In genomic region chr10:92011560-92012214, GRCh38 we compare ENCODE assay signal across 12 cellular contexts.
A peak's percentile ranks its signal among the peaks of the same experiment; 100 is the strongest.
DNase-seq lines count a peak whose midpoint lies in the region; ATAC-seq and TF ChIP-seq lines count a peak whose summit lies in the region.
"Had no signal": no experiment of that assay in that cellular context is flagged by ENCODE, and none has a peak within 500 bp of the region (broad histone marks: within the 10 kb centered on the region; RNA-seq: fewer than 3 reads in every experiment).

No MANE protein-coding gene starts in this region.

- no peak overlapping the region for H3K9ac ChIP-seq in SK-N-SH
- H3K9ac ChIP-seq: BLaER1 had no signal

- CTCF ChIA-PET in SK-N-SH (lab: Yijun Ruan, JAX): no interaction called here

- POLR2A ChIA-PET in SK-N-SH (lab: Yijun Ruan, JAX): no interaction called here

- ATAC-seq in activated naive CD4-positive, alpha-beta T cell treated with anti-CD3 and anti-CD28 coated beads, Interleukin-2, amount 50 U/mL, for 72 hours: peak; percentile 87 to 98
- ATAC-seq in HG03280 (IDR thresholded peaks at IDR 0.05; ENCODE audit: unreplicated experiment): no peak
- no peak for ATAC-seq in left colon
- ATAC-seq: GM12878 had no signal

- H4K20me1 ChIP-seq in SK-N-SH (ENCODE audit: insufficient read depth): no peaks in the 10 kb centered on the region
- H4K20me1 ChIP-seq: BLaER1 had no signal

- H3K27ac Mint-ChIP-seq in activated naive CD4-positive, alpha-beta T cell treated with anti-CD3 and anti-CD28 coated beads, Interleukin-2, amount 50 U/mL, for 72 hours: no peak overlapping the region

- no peaks in the 10 kb centered on the region for H3K9me3 ChIP-seq in SK-N-SH
- H3K9me3 ChIP-seq: adrenal gland, BLaER1 had no signal

- no peak for TF ChIP-seq RAD21 in SK-N-SH (IDR thresholded peaks at IDR 0.05; ENCODE audit: low read length)

- H3K9me2 ChIP-seq in SK-N-SH: no peaks in the 10 kb centered on the region

- peaks cover 5 to 30% of the 10 kb centered on the region in 2 donors for H3K36me3 Mint-ChIP-seq in activated naive CD4-positive, alpha-beta T cell treated with anti-CD3 and anti-CD28 coated beads, Interleukin-2, amount 50 U/mL, for 72 hours

- H3K9me3 Mint-ChIP-seq in activated naive CD4-positive, alpha-beta T cell treated with anti-CD3 and anti-CD28 coated beads, Interleukin-2, amount 50 U/mL, for 72 hours: no peaks in the 10 kb centered on the region

- H3F3A ChIP-seq in SK-N-SH (replicated peaks; ENCODE audit: insufficient read depth): peaks cover 12% of the 10 kb centered on the region

- H3K79me2 ChIP-seq in SK-N-SH (ENCODE audit: insufficient read depth): no peaks in the 10 kb centered on the region

- TF ChIP-seq CTCF in SK-N-SH (IDR thresholded peaks at IDR 0.05) (no peak), fibroblast of pulmonary artery (IDR thresholded peaks at IDR 0.05; ENCODE audit: low read length, missing control alignments) (no peak)

- no peak overlapping the region for H2AFZ ChIP-seq in SK-N-SH (ENCODE audit: low read depth)

- H3K4me3 ChIP-seq in SK-N-SH (ENCODE audit: low read depth in 2 of 2, low read length in 1 of 2) (no peak overlapping the region), fibroblast of pulmonary artery (replicated peaks; ENCODE audit: low read depth, low read length) (no peak overlapping the region)
- H3K4me3 ChIP-seq: adrenal gland, BLaER1, GM12878 had no signal

- 53% methylated on average over 2 of the region's 2 CpGs for WGBS in SK-N-SH (ENCODE audit: low lambda C conversion rate)

- no peak for DNase-seq in activated naive CD4-positive, alpha-beta T cell treated with anti-CD3 and anti-CD28 coated beads, Interleukin-2, amount 50 U/mL, for 72 hours (ENCODE audit: low spot score in 2 of 2)
- DNase-seq in activated naive CD4-positive, alpha-beta T cell treated with Interleukin-2 at 50 U/mL for 16 hours: no peak
- DNase-seq in SK-N-SH: no peak
- DNase-seq in fibroblast of pulmonary artery (ENCODE audit: low read depth): peak; percentile 69
- peak; percentile 9 for DNase-seq in stromal cell of bone marrow (ENCODE audit: low read depth)
- no peak for DNase-seq in left colon
- DNase-seq in SK-N-DZ (ENCODE audit: low spot score): no peak
- DNase-seq: adrenal gland, NCI-H524 treated with DMSO at 0.1 percent for 48 hours had no signal

- peaks cover 42 to 48% of the 10 kb centered on the region in 2 experiments for H3K36me3 ChIP-seq in SK-N-SH (replicated peaks in 1 of 2; ENCODE audit: control insufficient read depth in 1 of 2, insufficient read depth in 2 of 2, low read length in 1 of 2)

- no peak for TF ChIP-seq EP300 in SK-N-SH (IDR thresholded peaks at IDR 0.05; ENCODE audit: borderline replicate concordance in 1 of 2, low read depth in 1 of 2, low read length in 1 of 2)

- no peak overlapping the region for H3K4me2 ChIP-seq in SK-N-SH
- H3K4me2 ChIP-seq: BLaER1 had no signal

- no peaks in the 10 kb centered on the region for H3K27me3 ChIP-seq in SK-N-SH (ENCODE audit: insufficient read depth)
- H3K27me3 ChIP-seq: adrenal gland, BLaER1 had no signal

- H3K27ac ChIP-seq in SK-N-SH (ENCODE audit: low read depth in 2 of 2, low read length in 1 of 2): peak overlapping the region in 1 of 2 experiments; percentile 16; a peak in 2 of 4 replicates
- H3K27ac ChIP-seq: adrenal gland, BLaER1 had no signal

- intact Hi-C loops in left colon (cut with DNase I, micrococcal nuclease): no loop called here

- H3K4me1 ChIP-seq in SK-N-SH (ENCODE audit: control insufficient read depth in 1 of 2, insufficient read depth in 2 of 2, low read depth in 1 of 2, low read length in 1 of 2): no peaks in the 10 kb centered on the region
- H3K4me1 ChIP-seq: adrenal gland had no signal

TF ChIP-seq in SK-N-SH, 30 proteins besides CTCF, POLR2A, EP300 and RAD21:
- TF ChIP-seq TCF12 (IDR thresholded peaks at IDR 0.05) (peak; percentile 8; the same call in 1 of the 2 replicates), GABPA (IDR thresholded peaks at IDR 0.05; ENCODE audit: low read depth) (no peak), NRF1 (IDR thresholded peaks at IDR 0.05; ENCODE audit: low read depth, low read length) (no peak), NFIC (IDR thresholded peaks at IDR 0.05; ENCODE audit: borderline replicate concordance) (no peak), MAX (IDR thresholded peaks at IDR 0.05; ENCODE audit: low read depth) (peak; percentile 41; the same call in 1 of the 2 replicates), JUND (IDR thresholded peaks at IDR 0.05) (peak; percentile 83), FOSL2 (IDR thresholded peaks at IDR 0.05; ENCODE audit: borderline replicate concordance, low read depth) (peak; percentile 93), USF1 (IDR thresholded peaks at IDR 0.05; ENCODE audit: borderline replicate concordance, low read depth) (no peak), TAF1 (IDR thresholded peaks at IDR 0.05; ENCODE audit: borderline replicate concordance, low read depth, low read length) (no peak), CHD2 (IDR thresholded peaks at IDR 0.05; ENCODE audit: low read length, partially characterized antibody) (no peak), RXRA (IDR thresholded peaks at IDR 0.05; ENCODE audit: borderline replicate concordance, low read depth) (no peak), RFX5 (IDR thresholded peaks at IDR 0.05; ENCODE audit: low read length) (no peak), YY1 (IDR thresholded peaks at IDR 0.05; ENCODE audit: low read depth) (no peak), MXI1 (IDR thresholded peaks at IDR 0.05; ENCODE audit: low read depth, low read length) (no peak), SMC3 (IDR thresholded peaks at IDR 0.05; ENCODE audit: low read depth, low read length) (no peak), EZH2phosphoT487 (IDR thresholded peaks at IDR 0.05; ENCODE audit: borderline replicate concordance, low read depth) (no peak), FOXM1 (IDR thresholded peaks at IDR 0.05; ENCODE audit: low read depth) (no peak), POLR2AphosphoS5 (IDR thresholded peaks at IDR 0.05; ENCODE audit: low read depth, low read length) (no peak), ELF1 (IDR thresholded peaks at IDR 0.05) (no peak), ZBTB33 (IDR thresholded peaks at IDR 0.05; ENCODE audit: borderline replicate concordance, low read depth) (no peak)
- TF ChIP-seq, protein P1, sequence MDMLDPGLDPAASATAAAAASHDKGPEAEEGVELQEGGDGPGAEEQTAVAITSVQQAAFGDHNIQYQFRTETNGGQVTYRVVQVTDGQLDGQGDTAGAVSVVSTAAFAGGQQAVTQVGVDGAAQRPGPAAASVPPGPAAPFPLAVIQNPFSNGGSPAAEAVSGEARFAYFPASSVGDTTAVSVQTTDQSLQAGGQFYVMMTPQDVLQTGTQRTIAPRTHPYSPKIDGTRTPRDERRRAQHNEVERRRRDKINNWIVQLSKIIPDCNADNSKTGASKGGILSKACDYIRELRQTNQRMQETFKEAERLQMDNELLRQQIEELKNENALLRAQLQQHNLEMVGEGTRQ (IDR thresholded peaks at IDR 0.05; ENCODE audit: borderline replicate concordance, low read depth, low read length): no peak
- TF ChIP-seq, protein P2, sequence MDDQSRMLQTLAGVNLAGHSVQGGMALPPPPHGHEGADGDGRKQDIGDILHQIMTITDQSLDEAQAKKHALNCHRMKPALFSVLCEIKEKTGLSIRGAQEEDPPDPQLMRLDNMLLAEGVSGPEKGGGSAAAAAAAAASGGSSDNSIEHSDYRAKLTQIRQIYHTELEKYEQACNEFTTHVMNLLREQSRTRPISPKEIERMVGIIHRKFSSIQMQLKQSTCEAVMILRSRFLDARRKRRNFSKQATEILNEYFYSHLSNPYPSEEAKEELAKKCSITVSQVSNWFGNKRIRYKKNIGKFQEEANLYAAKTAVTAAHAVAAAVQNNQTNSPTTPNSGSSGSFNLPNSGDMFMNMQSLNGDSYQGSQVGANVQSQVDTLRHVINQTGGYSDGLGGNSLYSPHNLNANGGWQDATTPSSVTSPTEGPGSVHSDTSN (IDR thresholded peaks at IDR 0.05): no peak; the same call in 1 of the 2 replicates
- TF ChIP-seq, protein P3, sequence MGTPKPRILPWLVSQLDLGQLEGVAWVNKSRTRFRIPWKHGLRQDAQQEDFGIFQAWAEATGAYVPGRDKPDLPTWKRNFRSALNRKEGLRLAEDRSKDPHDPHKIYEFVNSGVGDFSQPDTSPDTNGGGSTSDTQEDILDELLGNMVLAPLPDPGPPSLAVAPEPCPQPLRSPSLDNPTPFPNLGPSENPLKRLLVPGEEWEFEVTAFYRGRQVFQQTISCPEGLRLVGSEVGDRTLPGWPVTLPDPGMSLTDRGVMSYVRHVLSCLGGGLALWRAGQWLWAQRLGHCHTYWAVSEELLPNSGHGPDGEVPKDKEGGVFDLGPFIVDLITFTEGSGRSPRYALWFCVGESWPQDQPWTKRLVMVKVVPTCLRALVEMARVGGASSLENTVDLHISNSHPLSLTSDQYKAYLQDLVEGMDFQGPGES (IDR thresholded peaks at IDR 0.05; ENCODE audit: low read depth, low read length): no peak

Comparison
In these comparisons a context has a peak if more than half of its experiments do, and no peak if none do; other contexts are left out.
1. ATAC-seq: peak in activated naive CD4-positive, alpha-beta T cell treated with anti-CD3 and anti-CD28 coated beads, Interleukin-2, amount 50 U/mL, for 72 hours (2 of 2); none in HG03280 (single experiment) and left colon (single experiment).
2. DNase-seq: peak in fibroblast of pulmonary artery (single experiment) and stromal cell of bone marrow (single experiment); none in activated naive CD4-positive, alpha-beta T cell treated with anti-CD3 and anti-CD28 coated beads, Interleukin-2, amount 50 U/mL, for 72 hours (0 of 2), activated naive CD4-positive, alpha-beta T cell treated with Interleukin-2 at 50 U/mL for 16 hours (single experiment), SK-N-SH (single experiment), left colon (0 of 2) and SK-N-DZ (single experiment).